ENCODE assay signal across 1 cellular context in genomic region chr11:116935089-116935488, GRCh38.
TF ChIP-seq lines count a peak whose summit lies in the region.

No MANE protein-coding gene starts in this region.

TF ChIP-seq in K562, 482 proteins besides CTCF, POLR2A, EP300 and RAD21:
- TF ChIP-seq ZNF766 (CRISPR knock-in tag; conservative IDR thresholded peaks at IDR 0.05) (no peak), CTCFL (IDR thresholded peaks at IDR 0.05; ENCODE audit: borderline replicate concordance, insufficient read depth, low read depth, low read length, poor library complexity, severe bottlenecking) (no peak), DACH1 (IDR thresholded peaks at IDR 0.05; ENCODE audit: partially characterized antibody) (peak; percentile 50), RBM15 (IDR thresholded peaks at IDR 0.05; ENCODE audit: insufficient read depth, low read length) (no peak), ZHX1 (conservative IDR thresholded peaks at IDR 0.05; ENCODE audit: low read length) (no peak)
